Comparison of ENCODE assay signal across 13 cellular contexts in the genomic region with DNA sequence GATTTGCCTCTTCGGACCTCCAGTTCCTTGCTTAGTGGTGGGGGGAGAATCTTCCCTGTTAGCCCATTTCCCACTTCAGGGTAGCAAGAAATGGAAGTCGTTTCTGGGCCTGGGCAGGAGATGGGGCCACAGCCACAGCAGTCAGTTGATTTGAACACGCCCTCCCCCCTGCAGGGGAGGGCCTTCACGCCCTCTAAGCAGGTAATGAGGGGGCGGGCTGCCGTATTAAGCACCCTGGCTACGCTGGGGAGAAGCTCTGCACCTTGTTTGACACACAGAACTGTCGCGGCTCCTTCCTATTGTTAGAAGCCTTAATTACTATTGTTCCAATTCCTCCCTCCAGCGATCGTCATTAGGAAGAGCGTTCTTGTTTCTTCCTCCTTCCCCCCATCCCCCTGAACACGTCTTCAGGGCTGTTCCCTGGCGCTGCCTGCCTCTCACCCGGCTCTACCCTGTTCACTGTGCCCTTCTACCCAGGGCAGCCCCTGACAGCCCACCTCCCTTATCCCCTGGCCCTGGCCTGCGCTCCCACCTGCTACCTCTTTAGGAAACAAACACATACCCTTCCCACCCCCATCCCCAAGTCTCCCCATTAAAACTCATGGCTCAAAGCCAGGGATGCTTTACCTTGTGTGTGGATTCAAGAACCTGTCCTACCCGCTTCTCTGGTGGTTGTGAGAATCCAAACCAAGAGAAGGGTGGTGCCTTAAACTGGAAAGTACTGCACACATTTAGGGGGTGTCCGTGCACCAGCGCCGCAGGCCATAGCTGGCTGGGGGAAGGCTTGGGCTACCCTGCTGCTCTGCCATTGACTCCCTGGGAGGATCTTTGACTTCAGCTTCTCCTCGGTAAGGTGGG.
DNase-seq lines count a peak whose midpoint lies in the region; ATAC-seq lines count a peak whose summit lies in the region.
"Had no signal": no experiment of that assay in that cellular context is flagged by ENCODE, and none has a peak within 500 bp of the region (broad histone marks: within the 10 kb centered on the region; RNA-seq: fewer than 3 reads in every experiment).

No MANE protein-coding gene starts in this region.

- DNase-seq in DMS153 treated with DMSO at 0.1 percent for 48 hours (lab: John Stamatoyannopoulos, UW; ENCODE audit: unreplicated experiment) (peak; percentile 28), NCI-H1092 treated with DMSO at 0.1 percent for 48 hours (lab: John Stamatoyannopoulos, UW) (peak; percentile 63), NCI-H748 treated with DMSO at 0.1 percent for 48 hours (lab: John Stamatoyannopoulos, UW) (peak; percentile 54), iPS-NIHi7 (ENCODE audit: extremely low spot score) (peak; percentile 78), activated T-cell treated with anti-CD3 and anti-CD28 coated beads for 4 hours (no peak), NCI-H2196 (lab: John Stamatoyannopoulos, UW; ENCODE audit: unreplicated experiment) (no peak)
- DNase-seq: activated CD4-positive, alpha-beta T cell treated with anti-CD3 and anti-CD28 coated beads, Interleukin-2, amount 50 U/mL, for 4 hours; activated naive CD4-positive, alpha-beta T cell; NCI-H774; stimulated activated CD4-positive, alpha-beta T cell treated with anti-CD3 and anti-CD28 coated beads, Interleukin-1b, Interleukin-23, amount 100 ng/mL, for 48 hours; stimulated activated naive CD4-positive, alpha-beta T cell treated with Interleukin-2 at 50 U/mL for 16 hours had no signal

- ATAC-seq in GM21528 (IDR thresholded peaks at IDR 0.05; ENCODE audit: low FRiP score, unreplicated experiment) (no peak), HG03521 (IDR thresholded peaks at IDR 0.05; ENCODE audit: unreplicated experiment) (no peak)

Comparison
In these comparisons a context has a peak if more than half of its experiments do, and no peak if none do; other contexts are left out.
1. DNase-seq: peak in DMS153 treated with DMSO at 0.1 percent for 48 hours (single experiment), NCI-H1092 treated with DMSO at 0.1 percent for 48 hours (single experiment), NCI-H748 treated with DMSO at 0.1 percent for 48 hours (single experiment) and iPS-NIHi7 (single experiment); none in activated T-cell treated with anti-CD3 and anti-CD28 coated beads for 4 hours (single experiment) and NCI-H2196 (single experiment).